In genomic region chr15:78768096-78768495, GRCh38 we compare ENCODE assay signal across 1 cellular context.
TF ChIP-seq lines count a peak whose summit lies in the region.

No MANE protein-coding gene starts in this region.

TF ChIP-seq in SK-N-SH, 30 proteins besides CTCF, POLR2A, EP300 and RAD21 (continued from another document):
- TF ChIP-seq IRF3 (IDR thresholded peaks at IDR 0.05; ENCODE audit: low read depth, low read length) (no peak), JUND (IDR thresholded peaks at IDR 0.05) (no peak), RXRA (IDR thresholded peaks at IDR 0.05; ENCODE audit: borderline replicate concordance, low read depth) (no peak), FOXM1 (IDR thresholded peaks at IDR 0.05; ENCODE audit: low read depth) (no peak), USF2 (IDR thresholded peaks at IDR 0.05; ENCODE audit: borderline replicate concordance, low read depth, low read length) (no peak)
